Comparison of ENCODE assay signal across 7 cellular contexts in the genomic region with DNA sequence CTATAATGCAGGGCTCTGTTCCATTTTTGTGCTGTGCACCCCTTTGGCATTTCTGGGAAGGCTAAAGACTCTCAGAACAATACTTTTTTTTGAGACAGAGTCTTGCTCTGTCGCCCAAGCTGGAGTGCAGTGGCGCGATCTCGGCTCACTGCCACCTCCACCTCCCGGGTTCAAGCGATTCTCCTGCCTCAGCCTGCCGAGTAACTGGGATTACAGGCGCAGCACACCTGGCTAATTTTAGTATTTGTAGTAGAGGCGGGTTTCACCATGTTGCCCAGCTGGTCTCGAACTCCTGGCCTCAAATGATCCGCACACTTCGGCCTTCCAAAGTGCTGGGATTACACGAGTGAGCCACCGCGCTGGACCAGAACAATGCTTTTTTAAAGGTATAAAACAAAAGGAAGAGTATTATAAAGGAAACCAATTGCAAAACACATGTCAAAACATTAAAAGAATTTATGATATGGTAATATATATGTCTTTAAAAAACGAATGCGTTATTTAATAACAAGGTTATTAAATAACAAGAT. TPM values are rescaled to one million over a fixed set of nuclear protein-coding genes. Genes with fewer than 3 reads are reported as not detected.
A peak's percentile ranks its signal among the peaks of the same experiment; 100 is the strongest.
DNase-seq lines count a peak whose midpoint lies in the region; ATAC-seq and TF ChIP-seq lines count a peak whose summit lies in the region.

No MANE protein-coding gene starts in this region.

- H3K27me3 Mint-ChIP-seq in activated CD8-positive, alpha-beta T cell treated with anti-CD3 and anti-CD28 coated beads for 36 hours, result no peaks in the 10 kb centered on the region

- no peaks in the 10 kb centered on the region for H3K36me3 ChIP-seq in stomach

- TF ChIP-seq POLR2A in stomach (IDR thresholded peaks at IDR 0.05), result no peak

- H3K4me3 ChIP-seq in iPS-18c (ENCODE audit: insufficient read depth, low read depth, low read length), result peak overlapping the region; percentile 71
- H3K4me3 ChIP-seq in stomach, result peak overlapping the region; percentile 58 to 78 (median 70)

- no peaks in the 10 kb centered on the region for H3K9me3 Mint-ChIP-seq in activated CD8-positive, alpha-beta T cell treated with anti-CD3 and anti-CD28 coated beads for 36 hours

- H3K27me3 ChIP-seq in stomach, result no peaks in the 10 kb centered on the region

- no peaks in the 10 kb centered on the region for H3K9me3 ChIP-seq in iPS-18c (ENCODE audit: control insufficient read depth, insufficient read depth, low read length)
- no peaks in the 10 kb centered on the region for H3K9me3 ChIP-seq in stomach

- no peak for TF ChIP-seq EP300 in stomach (IDR thresholded peaks at IDR 0.05)

- peak overlapping the region; percentile 94 for H3K27ac Mint-ChIP-seq in activated CD8-positive, alpha-beta T cell treated with anti-CD3 and anti-CD28 coated beads for 36 hours

- peaks cover 48% of the 10 kb centered on the region for H3K4me1 Mint-ChIP-seq in activated CD8-positive, alpha-beta T cell treated with anti-CD3 and anti-CD28 coated beads for 36 hours (ENCODE audit: low read depth)

- no peak for TF ChIP-seq CTCF in activated CD8-positive, alpha-beta T cell treated with anti-CD3 and anti-CD28 coated beads for 36 hours (IDR thresholded peaks at IDR 0.05)
- no peak for TF ChIP-seq CTCF in stomach (IDR thresholded peaks at IDR 0.05)

- 28 to 42% (median 38%) methylated on average over 17 of the region's 17 CpGs for WGBS in stomach, 5 donors

- ATAC-seq in HG03066 (IDR thresholded peaks at IDR 0.05; ENCODE audit: low read depth, unreplicated experiment) (peak; percentile 0), HG03457 (IDR thresholded peaks at IDR 0.05; ENCODE audit: unreplicated experiment) (no peak), GM19328 (IDR thresholded peaks at IDR 0.05; ENCODE audit: unreplicated experiment) (no peak)
- no peak for ATAC-seq in activated CD8-positive, alpha-beta T cell treated with anti-CD3 and anti-CD28 coated beads for 36 hours

- peak overlapping the region; percentile 91 to 98 (median 95) for H3K27ac ChIP-seq in stomach

- H3K4me3 Mint-ChIP-seq in activated CD8-positive, alpha-beta T cell treated with anti-CD3 and anti-CD28 coated beads for 36 hours, result peak overlapping the region; percentile 99

- no peak for DNase-seq in activated CD8-positive, alpha-beta T cell treated with anti-CD3 and anti-CD28 coated beads for 36 hours
- DNase-seq in stomach, result no peak
- no peak for DNase-seq in activated gamma-delta T cell (lab: John Stamatoyannopoulos, UW)

- H3K36me3 Mint-ChIP-seq in activated CD8-positive, alpha-beta T cell treated with anti-CD3 and anti-CD28 coated beads for 36 hours (ENCODE audit: low read depth), result peaks cover 36% of the 10 kb centered on the region

- intact Hi-C loops in activated CD8-positive, alpha-beta T cell treated with anti-CD3 and anti-CD28 coated beads for 36 hours (cut with micrococcal nuclease), result no loop called here
- intact Hi-C loops in stomach (cut with DNase I; ENCODE audit: low total_unique reads), result no loop called here

- peaks cover 37 to 73% (median 52%) of the 10 kb centered on the region in 4 donors for H3K4me1 ChIP-seq in stomach

- POLR2A ChIA-PET in activated CD8-positive, alpha-beta T cell treated with anti-CD3 and anti-CD28 coated beads for 36 hours (lab: Charles Lee), result interaction anchor here (1.0 to 2.0 kb wide), 4 partner anchors 13 to 49 kb away, joined by 3 to 11 read pairs (median 4); partner anchors contain the start of gene BLOC1S6

- CTCF ChIA-PET in activated CD8-positive, alpha-beta T cell treated with anti-CD3 and anti-CD28 coated beads for 36 hours (lab: Charles Lee), result interaction anchor here (1.0 to 2.3 kb wide), 5 partner anchors 10 to 178 kb away, joined by 3 to 8 read pairs (median 6); partner anchors contain the start of gene BLOC1S6

RNA-seq across cellular contexts. Expression of gene SQOR, which starts 1.0 kb away (rescaled TPM):
- 10 to 100 TPM; 84.3 to 87.3 TPM for total RNA-seq in activated CD8-positive, alpha-beta T cell treated with anti-CD3 and anti-CD28 coated beads for 36 hours
- total RNA-seq in stomach, result 10 to 100 TPM; 49.6 to 70.6 (median 62.5) TPM
- polyA plus RNA-seq in stomach, result 100 to 1,000 TPM in 1 of 3 donors, 10 to 100 TPM in 2; 58.1 to 128 (median 63.1) TPM

RNA-seq across cellular contexts. Expression of gene BLOC1S6, which starts 48.6 kb away (rescaled TPM):
- total RNA-seq in activated CD8-positive, alpha-beta T cell treated with anti-CD3 and anti-CD28 coated beads for 36 hours, result 10 to 100 TPM; 43.3 to 46.9 TPM
- total RNA-seq in stomach, result 10 to 100 TPM in 4 of 5 donors, 1 to 10 TPM in 1; 7.6 to 74.5 (median 25.4) TPM
- polyA plus RNA-seq in stomach, result 10 to 100 TPM; 12.5 to 36.8 (median 31.9) TPM
